In the genomic region with DNA sequence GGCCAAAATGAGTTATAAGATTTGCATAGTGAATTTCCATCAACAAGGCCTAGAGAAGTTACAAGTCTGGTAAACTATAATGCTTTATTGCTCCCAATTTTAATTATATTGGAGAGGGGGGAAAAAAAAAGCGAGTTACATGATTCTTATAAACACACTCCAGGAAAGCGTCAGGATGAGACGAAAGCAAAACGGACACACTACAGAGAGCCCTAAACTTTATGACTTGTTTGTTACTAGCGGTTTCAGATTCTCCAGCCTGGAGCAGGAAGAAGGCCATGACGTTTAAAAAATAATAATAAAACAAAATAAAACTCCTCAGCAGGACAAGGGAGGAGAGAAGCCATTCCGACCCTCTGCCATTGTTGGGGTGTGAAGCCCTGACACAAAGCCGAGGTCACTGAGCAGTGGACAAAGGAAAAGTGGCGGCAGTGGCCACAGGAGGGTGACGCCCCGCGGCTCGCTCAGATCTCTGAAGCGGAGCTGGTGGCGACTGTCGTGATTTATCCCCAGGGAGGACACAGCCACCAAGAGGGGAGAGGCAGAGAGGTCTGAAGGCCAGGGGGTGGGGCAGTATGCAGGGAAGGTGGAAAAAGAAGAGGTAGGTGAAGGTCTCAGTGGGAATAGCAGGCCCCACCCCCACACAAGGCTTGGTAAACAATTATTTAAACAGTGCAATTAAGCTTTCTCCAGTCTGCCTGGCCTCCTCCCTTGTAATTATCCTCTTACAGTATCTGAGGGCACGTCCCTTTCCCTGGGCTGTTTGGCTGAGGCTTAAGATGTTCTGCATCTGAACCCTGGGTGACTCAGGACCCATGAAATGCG, we compare ENCODE assay signal across 17 cellular contexts. TPM values are rescaled to one million over a fixed set of nuclear protein-coding genes. Genes with fewer than 3 reads are reported as not detected.
A peak's percentile ranks its signal among the peaks of the same experiment; 100 is the strongest.
DNase-seq lines count a peak whose midpoint lies in the region; ATAC-seq and TF ChIP-seq lines count a peak whose summit lies in the region.
"Had no signal": no experiment of that assay in that cellular context is flagged by ENCODE, and none has a peak within 500 bp of the region (broad histone marks: within the 10 kb centered on the region; RNA-seq: fewer than 3 reads in every experiment).

No MANE protein-coding gene starts in this region.

- H3K27me3 ChIP-seq in H7 (ENCODE audit: control insufficient read depth, insufficient read depth, low read length) (no peaks in the 10 kb centered on the region), neuronal stem cell (ENCODE audit: control insufficient read depth in 3 of 3, insufficient read depth in 3 of 3, low read depth in 1 of 3, low read length in 3 of 3) (no peaks in the 10 kb centered on the region)
- no peaks in the 10 kb centered on the region for H3K27me3 ChIP-seq in naive thymus-derived CD4-positive, alpha-beta T cell (ENCODE audit: control insufficient read depth in 2 of 2, insufficient read depth in 2 of 2, low read length in 2 of 2)

- H3K9me3 ChIP-seq in neuronal stem cell (replicated peaks in 1 of 2; ENCODE audit: control insufficient read depth in 2 of 2, insufficient read depth in 1 of 2, low read depth in 1 of 2, low read length in 2 of 2), result no peaks in the 10 kb centered on the region
- peaks cover 0 to 3% (median 0%) of the 10 kb centered on the region in 3 experiments for H3K9me3 ChIP-seq in naive thymus-derived CD4-positive, alpha-beta T cell (ENCODE audit: control insufficient read depth in 2 of 3, low read length in 3 of 3)

- TF ChIP-seq CTCF in fibroblast of villous mesenchyme (IDR thresholded peaks at IDR 0.05; ENCODE audit: insufficient read depth, low read depth, low read length) (no peak), GM10248 (IDR thresholded peaks at IDR 0.05; ENCODE audit: control extremely low read depth, extremely low read depth, low read depth, missing control alignments) (no peak)

- CTCF ChIA-PET in GM10248 (lab: Yijun Ruan, JAX), result no interaction called here
- CTCF ChIA-PET in naive thymus-derived CD4-positive, alpha-beta T cell (lab: Charles Lee), result no interaction called here

- H3K36me3 Mint-ChIP-seq in naive thymus-derived CD4-positive, alpha-beta T cell, result no peaks in the 10 kb centered on the region
- H3K36me3 Mint-ChIP-seq: activated naive CD8-positive, alpha-beta T cell treated with anti-CD3 and anti-CD28 coated beads, Interleukin-2, amount 10 ng/mL, durations not matched to agents 7 days and 5 days; IgD-negative memory B cell had no signal

- no peaks in the 10 kb centered on the region for H3K4me1 Mint-ChIP-seq in naive thymus-derived CD4-positive, alpha-beta T cell
- H3K4me1 Mint-ChIP-seq: activated CD4-positive, alpha-beta T cell treated with anti-CD3 and anti-CD28 coated beads for 36 hours; activated naive CD8-positive, alpha-beta T cell treated with anti-CD3 and anti-CD28 coated beads, Interleukin-2, amount 10 ng/mL, durations not matched to agents 7 days and 5 days; IgD-negative memory B cell had no signal

- H3K36me3 ChIP-seq in H7 (replicated peaks; ENCODE audit: control insufficient read depth, insufficient read depth, low read length) (no peaks in the 10 kb centered on the region), neuronal stem cell (replicated peaks in 1 of 2; ENCODE audit: control insufficient read depth in 2 of 2, insufficient read depth in 2 of 2, low read length in 2 of 2) (peaks cover 0 to 1% of the 10 kb centered on the region in 2 donors)
- H3K36me3 ChIP-seq in naive thymus-derived CD4-positive, alpha-beta T cell (ENCODE audit: control insufficient read depth in 2 of 3, insufficient read depth in 3 of 3, low read length in 3 of 3), result no peaks in the 10 kb centered on the region

- DNase-seq in H7 (peak; percentile 18), NCI-H2227 treated with DMSO at 0.1 percent for 48 hours (lab: John Stamatoyannopoulos, UW) (peak; percentile 73), fibroblast of villous mesenchyme (ENCODE audit: low read depth) (peak; percentile 86), neuronal stem cell (ENCODE audit: low spot score) (peak; percentile 48), CD1c-positive myeloid dendritic cell (ENCODE audit: extremely low spot score) (no peak), GM10248 (ENCODE audit: extremely low spot score) (no peak), middle frontal gyrus (ENCODE audit: extremely low spot score, low spot score) (no peak)
- no peak for DNase-seq in naive thymus-derived CD4-positive, alpha-beta T cell
- DNase-seq: activated CD4-positive, alpha-beta T cell treated with anti-CD3 and anti-CD28 coated beads for 36 hours; activated naive CD8-positive, alpha-beta T cell treated with anti-CD3 and anti-CD28 coated beads, Interleukin-2, amount 10 ng/mL, durations not matched to agents 7 days and 5 days; cerebellar nuclear complex; head of caudate nucleus; occipital lobe; T-helper 2 cell had no signal

- no peak overlapping the region for H2AK5ac ChIP-seq in neuronal stem cell (ENCODE audit: low read depth, low read length)

- H3K18ac ChIP-seq in neuronal stem cell (ENCODE audit: low read length), result peak overlapping the region; percentile 82

- H3K4me2 ChIP-seq in neuronal stem cell (ENCODE audit: insufficient read depth, low read length, poor library complexity, severe bottlenecking), result no peak overlapping the region

- H2BK12ac ChIP-seq in neuronal stem cell (ENCODE audit: low read length), result no peak overlapping the region

- H3K27ac Mint-ChIP-seq in naive thymus-derived CD4-positive, alpha-beta T cell, result no peak overlapping the region
- H3K27ac Mint-ChIP-seq: activated CD4-positive, alpha-beta T cell treated with anti-CD3 and anti-CD28 coated beads for 36 hours; activated naive CD8-positive, alpha-beta T cell treated with anti-CD3 and anti-CD28 coated beads, Interleukin-2, amount 10 ng/mL, durations not matched to agents 7 days and 5 days; IgD-negative memory B cell; stimulated activated naive CD8-positive, alpha-beta T cell treated with anti-CD3 and anti-CD28 coated beads, Interleukin-15, Interleukin-2, amounts not matched to agents 100 ng/mL and 50 ng/mL, for 24 hours had no signal

- H2AFZ ChIP-seq in neuronal stem cell (ENCODE audit: low read length), result peak overlapping the region; percentile 60

- ATAC-seq in naive thymus-derived CD4-positive, alpha-beta T cell, result no peak
- ATAC-seq: activated CD4-positive, alpha-beta T cell treated with anti-CD3 and anti-CD28 coated beads for 36 hours had no signal

- POLR2A ChIA-PET in GM10248 (lab: Yijun Ruan, JAX), result no interaction called here
- POLR2A ChIA-PET in naive thymus-derived CD4-positive, alpha-beta T cell (lab: Charles Lee), result no interaction called here

- WGBS in neuronal stem cell (ENCODE audit: extremely low coverage in 2 of 2, insufficient read length in 2 of 2, insufficient replicate concordance in 1 of 2), 2 donors, result no CpG with 5 or more reads among the region's 18 CpGs

- H3K4me3 ChIP-seq in H7 (ENCODE audit: insufficient read depth, low read depth, low read length), result no peak overlapping the region
- H3K4me3 ChIP-seq in fibroblast of villous mesenchyme (ENCODE audit: low read depth, low read length), result peak overlapping the region; percentile 21
- H3K4me3 ChIP-seq in neuronal stem cell (ENCODE audit: low read length in 2 of 2), result no peak overlapping the region
- no peak overlapping the region for H3K4me3 ChIP-seq in naive thymus-derived CD4-positive, alpha-beta T cell (ENCODE audit: low read length)

- no peak overlapping the region for H3K23ac ChIP-seq in neuronal stem cell (ENCODE audit: low read depth, low read length, poor library complexity)

- H4K8ac ChIP-seq in neuronal stem cell (ENCODE audit: low read depth, low read length), result no peak overlapping the region

- H2BK5ac ChIP-seq in neuronal stem cell (ENCODE audit: low read length), result no peak overlapping the region

- H3K4me3 Mint-ChIP-seq in naive thymus-derived CD4-positive, alpha-beta T cell, result no peak overlapping the region
- H3K4me3 Mint-ChIP-seq: activated CD4-positive, alpha-beta T cell treated with anti-CD3 and anti-CD28 coated beads for 36 hours; activated naive CD8-positive, alpha-beta T cell treated with anti-CD3 and anti-CD28 coated beads, Interleukin-2, amount 10 ng/mL, durations not matched to agents 7 days and 5 days; IgD-negative memory B cell; stimulated activated naive CD8-positive, alpha-beta T cell treated with anti-CD3 and anti-CD28 coated beads, Interleukin-15, Interleukin-2, amounts not matched to agents 100 ng/mL and 50 ng/mL, for 24 hours had no signal

- peaks cover 13% of the 10 kb centered on the region in 2 donors for H3K4me1 ChIP-seq in neuronal stem cell (ENCODE audit: control insufficient read depth in 2 of 2, insufficient read depth in 1 of 2, low read depth in 1 of 2, low read length in 2 of 2)
- H3K4me1 ChIP-seq in naive thymus-derived CD4-positive, alpha-beta T cell (ENCODE audit: control insufficient read depth in 2 of 2, insufficient read depth in 2 of 2, low read length in 2 of 2), result no peaks in the 10 kb centered on the region

- H3K27me3 Mint-ChIP-seq in naive thymus-derived CD4-positive, alpha-beta T cell, result no peaks in the 10 kb centered on the region
- H3K27me3 Mint-ChIP-seq: activated CD4-positive, alpha-beta T cell treated with anti-CD3 and anti-CD28 coated beads for 36 hours; activated naive CD8-positive, alpha-beta T cell treated with anti-CD3 and anti-CD28 coated beads, Interleukin-2, amount 10 ng/mL, durations not matched to agents 7 days and 5 days; IgD-negative memory B cell; stimulated activated naive CD8-positive, alpha-beta T cell treated with anti-CD3 and anti-CD28 coated beads, Interleukin-15, Interleukin-2, amounts not matched to agents 100 ng/mL and 50 ng/mL, for 24 hours had no signal

- intact Hi-C loops in naive thymus-derived CD4-positive, alpha-beta T cell (cut with micrococcal nuclease), result no loop called here

- H3K9me3 Mint-ChIP-seq in naive thymus-derived CD4-positive, alpha-beta T cell, result peaks cover 0 to 7% (median 0%) of the 10 kb centered on the region in 11 donors
- H3K9me3 Mint-ChIP-seq: activated naive CD8-positive, alpha-beta T cell treated with anti-CD3 and anti-CD28 coated beads, Interleukin-2, amount 10 ng/mL, durations not matched to agents 7 days and 5 days; IgD-negative memory B cell; stimulated activated naive CD8-positive, alpha-beta T cell treated with anti-CD3 and anti-CD28 coated beads, Interleukin-15, Interleukin-2, amounts not matched to agents 100 ng/mL and 50 ng/mL, for 24 hours had no signal

- no peak overlapping the region for H2BK120ac ChIP-seq in neuronal stem cell (ENCODE audit: low read depth, low read length)

- no peak overlapping the region for H4K91ac ChIP-seq in neuronal stem cell (ENCODE audit: low read depth, low read length, poor library complexity)

- no peak overlapping the region for H3K9ac ChIP-seq in neuronal stem cell (ENCODE audit: low read depth, low read length, poor library complexity)

- no peak overlapping the region for H3K4ac ChIP-seq in neuronal stem cell (ENCODE audit: low read length)

- H3K79me1 ChIP-seq in neuronal stem cell (ENCODE audit: low read depth, low read length), result no peaks in the 10 kb centered on the region

- H3K27ac ChIP-seq in neuronal stem cell (replicated peaks; ENCODE audit: low read length), result peak overlapping the region; percentile 75
- no peak overlapping the region for H3K27ac ChIP-seq in naive thymus-derived CD4-positive, alpha-beta T cell (ENCODE audit: low read depth, low read length)
- H3K27ac ChIP-seq: epithelial cell of prostate had no signal

- no peak overlapping the region for H2BK15ac ChIP-seq in neuronal stem cell (ENCODE audit: low read length)

- no peak overlapping the region for H3K14ac ChIP-seq in neuronal stem cell (ENCODE audit: low read length)

RNA-seq across cellular contexts. Expression of a gene that starts 45.3 kb away (rescaled TPM):
- total RNA-seq in H7 (2014; rRNA removed; shearing (Covaris generic)), result 4.9 and 5.6 TPM in 2 replicates
- 1.7 and 1.9 TPM in 2 replicates for total RNA-seq in fibroblast of villous mesenchyme
- polyA plus RNA-seq in neuronal stem cell (2013, experiment 1 of 2), result 18.4 TPM
- polyA plus RNA-seq in neuronal stem cell (2013, experiment 2 of 2), result 20.5 TPM
- not detected for total RNA-seq in naive thymus-derived CD4-positive, alpha-beta T cell
- not detected for polyA plus RNA-seq in naive thymus-derived CD4-positive, alpha-beta T cell
- total RNA-seq: activated CD4-positive, alpha-beta T cell treated with anti-CD3 and anti-CD28 coated beads for 36 hours; activated naive CD8-positive, alpha-beta T cell treated with anti-CD3 and anti-CD28 coated beads, Interleukin-2, amount 10 ng/mL, durations not matched to agents 7 days and 5 days had no signal
- polyA plus RNA-seq: IgD-negative memory B cell had no signal

Comparison
In these comparisons a context has a peak if more than half of its experiments do, and no peak if none do; other contexts are left out.
1. DNase-seq: peak in H7 (single experiment), NCI-H2227 treated with DMSO at 0.1 percent for 48 hours (single experiment), fibroblast of villous mesenchyme (single experiment) and neuronal stem cell (single experiment); none in CD1c-positive myeloid dendritic cell (single experiment), GM10248 (single experiment), middle frontal gyrus (single experiment) and naive thymus-derived CD4-positive, alpha-beta T cell (0 of 9).